20 cellular contexts compared by ENCODE assay signal in the genomic region with DNA sequence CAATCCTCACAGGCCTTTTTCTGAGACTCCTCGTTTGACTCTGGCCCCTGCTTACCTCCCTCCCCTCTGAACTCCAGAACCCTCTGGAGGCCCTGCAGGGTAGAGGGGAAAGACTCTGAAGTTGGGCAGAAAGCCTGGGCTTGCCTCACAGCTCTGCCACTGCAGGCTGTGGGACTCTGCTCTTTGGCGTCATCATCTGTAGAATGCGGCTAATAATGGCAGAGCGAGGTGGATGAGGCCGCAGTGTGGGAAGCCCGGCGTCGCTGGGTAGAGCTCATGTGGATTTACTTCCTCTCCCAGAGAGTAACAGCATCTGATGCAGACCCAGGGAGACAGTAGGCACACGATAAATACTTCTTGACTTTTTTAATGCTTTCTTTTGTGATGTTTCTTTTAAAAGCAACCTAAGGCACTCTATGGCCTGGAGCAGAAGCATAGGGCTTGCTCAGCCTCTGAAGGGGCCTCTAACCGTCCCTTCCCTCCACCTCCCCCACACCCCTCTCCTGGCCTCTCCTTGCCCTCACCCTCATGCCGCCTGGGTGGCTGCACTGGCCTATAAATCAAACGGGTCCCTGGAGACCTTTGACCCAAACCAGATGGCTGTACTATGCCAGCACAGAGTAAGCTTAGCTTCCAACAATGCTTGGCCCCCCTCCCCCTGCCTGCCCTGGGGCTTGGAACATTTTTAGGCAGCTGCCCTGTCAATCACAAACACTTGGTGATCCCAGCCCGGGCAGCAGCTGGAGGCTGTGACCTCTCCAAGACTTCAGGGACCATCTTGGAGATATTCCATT. TPM values are rescaled to one million over a fixed set of nuclear protein-coding genes. Genes with fewer than 3 reads are reported as not detected.
DNase-seq lines count a peak whose midpoint lies in the region; ATAC-seq and TF ChIP-seq lines count a peak whose summit lies in the region.
"Had no signal": no experiment of that assay in that cellular context is flagged by ENCODE, and none has a peak within 500 bp of the region (broad histone marks: within the 10 kb centered on the region; RNA-seq: fewer than 3 reads in every experiment).

No MANE protein-coding gene starts in this region.

- no peaks in the 10 kb centered on the region for H3K36me3 ChIP-seq in BLaER1 treated with 17β-estradiol and CSF1 and Interleukin-3, amounts not matched to agents 10 nM and 100 nM
- no peaks in the 10 kb centered on the region for H3K36me3 ChIP-seq in heart left ventricle
- no peaks in the 10 kb centered on the region for H3K36me3 ChIP-seq in osteoblast (ENCODE audit: insufficient read depth, low read length)
- no peaks in the 10 kb centered on the region for H3K36me3 ChIP-seq in PC-3 (ENCODE audit: low read depth, low read length)
- H3K36me3 ChIP-seq in Peyer's patch: no peaks in the 10 kb centered on the region
- H3K36me3 ChIP-seq in MM.1S (replicated peaks; ENCODE audit: insufficient read depth, low read length): no peaks in the 10 kb centered on the region
- H3K36me3 ChIP-seq: transverse colon had no signal

- TF ChIP-seq CTCF in heart left ventricle (IDR thresholded peaks at IDR 0.05) (no peak), osteoblast (IDR thresholded peaks at IDR 0.05; ENCODE audit: extremely low read depth, low read depth, low read length) (no peak), PC-3 (conservative IDR thresholded peaks at IDR 0.05; ENCODE audit: low read depth, low read length) (no peak), Peyer's patch (IDR thresholded peaks at IDR 0.05) (no peak), MM.1S (IDR thresholded peaks at IDR 0.05; ENCODE audit: low read length) (no peak)

- peak overlapping the region in 8 of 11 experiments; percentile 30 to 79 (median 61); a peak in 17 of 22 replicates for H3K4me2 ChIP-seq in BLaER1 treated with 17β-estradiol and CSF1 and Interleukin-3, amounts not matched to agents 10 nM and 100 nM
- H3K4me2 ChIP-seq in osteoblast (ENCODE audit: insufficient read depth, low read length): no peak overlapping the region
- no peak overlapping the region for H3K4me2 ChIP-seq in PC-3 (ENCODE audit: low read length)
- no peak overlapping the region for H3K4me2 ChIP-seq in MM.1S (ENCODE audit: low read depth, low read length)

- BruUV-seq in PC-3 (replicated peaks; lab: Mats Ljungman, UMichigan): no TSS peak

- H3K79me2 ChIP-seq in osteoblast (ENCODE audit: insufficient read depth, low read length): no peaks in the 10 kb centered on the region
- no peaks in the 10 kb centered on the region for H3K79me2 ChIP-seq in PC-3 (ENCODE audit: low read length)
- no peaks in the 10 kb centered on the region for H3K79me2 ChIP-seq in MM.1S (ENCODE audit: low read length)

- H3K27me3 ChIP-seq in BLaER1 treated with 17β-estradiol and CSF1 and Interleukin-3, amounts not matched to agents 10 nM and 100 nM: no peaks in the 10 kb centered on the region
- H3K27me3 ChIP-seq in heart left ventricle (no peaks in the 10 kb centered on the region), osteoblast (ENCODE audit: insufficient read depth, low read length) (no peaks in the 10 kb centered on the region), PC-3 (ENCODE audit: low read length) (no peaks in the 10 kb centered on the region), Peyer's patch (no peaks in the 10 kb centered on the region), MM.1S (replicated peaks; ENCODE audit: insufficient read depth, low read length) (no peaks in the 10 kb centered on the region)
- H3K27me3 ChIP-seq: transverse colon had no signal

- H3K27ac ChIP-seq in BLaER1 treated with 17β-estradiol and CSF1 and Interleukin-3, amounts not matched to agents 10 nM and 100 nM: no peak overlapping the region
- H3K27ac ChIP-seq in heart left ventricle: peak overlapping the region in 3 of 12 donors; percentile 29 to 35 (median 35)
- no peak overlapping the region for H3K27ac ChIP-seq in osteoblast (ENCODE audit: low read depth, low read length)
- H3K27ac ChIP-seq in PC-3 (ENCODE audit: low read length): no peak overlapping the region
- H3K27ac ChIP-seq in Peyer's patch: no peak overlapping the region
- H3K27ac ChIP-seq in MM.1S (ENCODE audit: low read length): no peak overlapping the region
- H3K27ac ChIP-seq: HL-60, RWPE1, transverse colon had no signal

- H3F3A ChIP-seq in PC-3 (ENCODE audit: low read length, unreplicated experiment) (no peaks in the 10 kb centered on the region), MM.1S (ENCODE audit: insufficient read depth, low read length) (no peaks in the 10 kb centered on the region)

- H3K9me2 ChIP-seq in PC-3 (replicated peaks; ENCODE audit: low read length): no peaks in the 10 kb centered on the region
- no peaks in the 10 kb centered on the region for H3K9me2 ChIP-seq in MM.1S (replicated peaks; ENCODE audit: insufficient read depth, low read length)

- 59 to 65% (median 63%) methylated on average over 13 of the region's 13 CpGs for WGBS in heart left ventricle, 4 donors

- no peak overlapping the region for H3K4me3 ChIP-seq in BLaER1 treated with 17β-estradiol and CSF1 and Interleukin-3, amounts not matched to agents 10 nM and 100 nM
- H3K4me3 ChIP-seq in heart left ventricle (no peak overlapping the region), osteoblast (ENCODE audit: insufficient read depth, low read length) (no peak overlapping the region), PC-3 (ENCODE audit: low read length) (no peak overlapping the region), Peyer's patch (no peak overlapping the region), MM.1S (ENCODE audit: low read length) (no peak overlapping the region)
- H3K4me3 ChIP-seq: mucosa of descending colon, transverse colon had no signal

- CTCF ChIA-PET in PC-3 (lab: Charles Lee): interaction anchor here (0.5 kb wide), 1 partner anchor 221 kb away, joined by 4 read pairs; no protein-coding TSS in a partner anchor

- no peaks in the 10 kb centered on the region for H4K20me1 ChIP-seq in BLaER1 treated with 17β-estradiol and CSF1 and Interleukin-3, amounts not matched to agents 10 nM and 100 nM
- H4K20me1 ChIP-seq in osteoblast (ENCODE audit: insufficient read depth, low read length) (no peaks in the 10 kb centered on the region), PC-3 (ENCODE audit: low read length) (no peaks in the 10 kb centered on the region), MM.1S (ENCODE audit: insufficient read depth, low read length) (no peaks in the 10 kb centered on the region)

- ATAC-seq in heart left ventricle (peak in 3 of 4 donors; percentile 61 to 66 (median 61)), PC-3 (no peak), GM18861 (IDR thresholded peaks at IDR 0.05; ENCODE audit: unreplicated experiment) (no peak)
- ATAC-seq: mucosa of descending colon had no signal

- peak overlapping the region in 2 of 11 experiments; percentile 9 to 31; a peak in 1 of 22 replicates for H3K9ac ChIP-seq in BLaER1 treated with 17β-estradiol and CSF1 and Interleukin-3, amounts not matched to agents 10 nM and 100 nM
- H3K9ac ChIP-seq in PC-3 (ENCODE audit: low read length) (no peak overlapping the region), MM.1S (ENCODE audit: low read length) (no peak overlapping the region)

- TF ChIP-seq POLR2A in heart left ventricle (IDR thresholded peaks at IDR 0.05) (no peak), Peyer's patch (IDR thresholded peaks at IDR 0.05) (no peak)

- no peaks in the 10 kb centered on the region for H3K9me3 ChIP-seq in BLaER1 treated with 17β-estradiol and CSF1 and Interleukin-3, amounts not matched to agents 10 nM and 100 nM (replicated peaks in 1 of 11)
- H3K9me3 ChIP-seq in heart left ventricle (no peaks in the 10 kb centered on the region), osteoblast (ENCODE audit: low read depth, low read length) (peaks cover 4% of the 10 kb centered on the region), PC-3 (ENCODE audit: low read length) (no peaks in the 10 kb centered on the region), Peyer's patch (no peaks in the 10 kb centered on the region), MM.1S (replicated peaks; ENCODE audit: insufficient read depth, low read length) (no peaks in the 10 kb centered on the region)
- H3K9me3 ChIP-seq: mucosa of descending colon, transverse colon had no signal

- peaks cover 0 to 30% (median 20%) of the 10 kb centered on the region in 10 experiments; a peak in 12 of 20 replicates for H3K4me1 ChIP-seq in BLaER1 treated with 17β-estradiol and CSF1 and Interleukin-3, amounts not matched to agents 10 nM and 100 nM
- H3K4me1 ChIP-seq in heart left ventricle (peaks cover 0 to 44% (median 21%) of the 10 kb centered on the region in 12 donors), osteoblast (ENCODE audit: insufficient read depth, low read length) (no peaks in the 10 kb centered on the region), PC-3 (ENCODE audit: insufficient read depth, low read length) (no peaks in the 10 kb centered on the region), Peyer's patch (no peaks in the 10 kb centered on the region), MM.1S (ENCODE audit: low read length) (no peaks in the 10 kb centered on the region)
- H3K4me1 ChIP-seq: transverse colon had no signal

- H2AFZ ChIP-seq in osteoblast (ENCODE audit: low read length) (no peak overlapping the region), PC-3 (ENCODE audit: low read length) (no peak overlapping the region), MM.1S (ENCODE audit: low read length) (no peak overlapping the region)

- DNase-seq in NCI-H82 treated with DMSO at 0.1 percent for 48 hours (lab: John Stamatoyannopoulos, UW; ENCODE audit: unreplicated experiment): peak; percentile 84
- peak in 1 of 5 donors; percentile 73 for DNase-seq in heart left ventricle
- peak; percentile 26 for DNase-seq in osteoblast (ENCODE audit: insufficient read length, low spot score, missing footprints)
- DNase-seq in PC-3: no peak
- DNase-seq in Peyer's patch: no peak
- no peak for DNase-seq in MM.1S
- DNase-seq: activated CD4-positive, alpha-beta T cell treated with anti-CD3 and anti-CD28 coated beads, Interleukin-2, amount 10 ng/mL, durations not matched to agents 7 days and 5 days; activated naive CD8-positive, alpha-beta T cell treated with anti-CD3 and anti-CD28 coated beads for 36 hours; activated T-cell treated with anti-CD3 and anti-CD28 coated beads, Interleukin-2, amount 50 U/mL, for 24 hours; central memory CD4-positive, alpha-beta T cell; Karpas-422; mucosa of descending colon; NCI-H187 treated with DMSO at 0.1 percent for 48 hours; NCI-H510A treated with DMSO at 0.1 percent for 48 hours; transverse colon had no signal

- POLR2A ChIA-PET in PC-3 (lab: Charles Lee; ENCODE audit: unreplicated experiment): no interaction called here

- intact Hi-C loops in heart left ventricle (cut with DNase I) (no loop called here), PC-3 (cut with micrococcal nuclease) (no loop called here)

RNA-seq across cellular contexts. Expression of gene SPSB4, which starts 32.9 kb away (rescaled TPM):
- total RNA-seq in heart left ventricle (10 to 100 TPM in 1 of 9 donors, 1 to 10 TPM in 8; 3.7 to 11.1 (median 4.8) TPM), osteoblast (not detected in 2 replicates), PC-3 (2014; rRNA removed) (not detected in 2 replicates), Peyer's patch (under 1 TPM in 1 of 4 donors, not detected in 3; 0.35 TPM)
- 1 to 10 TPM; 3.3 to 5.7 TPM for polyA plus RNA-seq in heart left ventricle
- total RNA-seq: activated CD4-positive, alpha-beta T cell treated with anti-CD3 and anti-CD28 coated beads, Interleukin-2, amount 10 ng/mL, durations not matched to agents 7 days and 5 days; activated naive CD8-positive, alpha-beta T cell treated with anti-CD3 and anti-CD28 coated beads for 36 hours had no signal
- polyA plus RNA-seq: AG04450 had no signal

Comparison
In these comparisons a context has a peak if more than half of its experiments do, and no peak if none do; other contexts are left out.
1. H3K4me2 ChIP-seq: peak in BLaER1 treated with 17β-estradiol and CSF1 and Interleukin-3, amounts not matched to agents 10 nM and 100 nM (8 of 11); none in osteoblast (single experiment), PC-3 (single experiment) and MM.1S (single experiment).
2. DNase-seq: peak in NCI-H82 treated with DMSO at 0.1 percent for 48 hours (single experiment) and osteoblast (single experiment); none in PC-3 (single experiment), Peyer's patch (0 of 3) and MM.1S (single experiment).
3. ATAC-seq: peak in heart left ventricle (3 of 4); none in PC-3 (single experiment) and GM18861 (single experiment).